In genomic region chr6:147156218-147156617, GRCh38 we compare ENCODE assay signal across 1 cellular context.
TF ChIP-seq lines count a peak whose summit lies in the region.

No MANE protein-coding gene starts in this region.

TF ChIP-seq in H1, 55 proteins besides CTCF, POLR2A, EP300 and RAD21 (continued from another document):
- TF ChIP-seq NANOG (IDR thresholded peaks at IDR 0.05; ENCODE audit: insufficient read depth, low read depth, low read length, poor library complexity, severe bottlenecking) (no peak), JUN (IDR thresholded peaks at IDR 0.05; ENCODE audit: low read depth, low read length) (no peak), USF2 (IDR thresholded peaks at IDR 0.05; ENCODE audit: low read length) (no peak), E2F6 (IDR thresholded peaks at IDR 0.05) (no peak), MAFK (IDR thresholded peaks at IDR 0.05; ENCODE audit: low read depth, low read length) (no peak), PHF8 (conservative IDR thresholded peaks at IDR 0.05; ENCODE audit: low read depth, low read length) (no peak), KDM5A (IDR thresholded peaks at IDR 0.05; ENCODE audit: low read length) (no peak), CBX5 (IDR thresholded peaks at IDR 0.05; ENCODE audit: low read depth, low read length) (no peak)
